In genomic region chr19:2811735-2812413, GRCh38 we compare ENCODE assay signal across 16 cellular contexts. TPM values are rescaled to one million over a fixed set of nuclear protein-coding genes. Genes with fewer than 3 reads are reported as not detected.
DNase-seq lines count a peak whose midpoint lies in the region; ATAC-seq and TF ChIP-seq lines count a peak whose summit lies in the region.
"Had no signal": no experiment of that assay in that cellular context is flagged by ENCODE, and none has a peak within 500 bp of the region (broad histone marks: within the 10 kb centered on the region; RNA-seq: fewer than 3 reads in every experiment).

No MANE protein-coding gene starts in this region.

- no peak overlapping the region for H3K4me3 Mint-ChIP-seq in chondrocyte (ENCODE audit: unreplicated experiment)
- H3K4me3 Mint-ChIP-seq: CD4-positive, CD25-positive, alpha-beta regulatory T cell had no signal

- TF ChIP-seq POLR2A in GM19193 (IDR thresholded peaks at IDR 0.05; ENCODE audit: extremely low read depth, insufficient read depth, insufficient read length) (peak; percentile 11), right lobe of liver (IDR thresholded peaks at IDR 0.05) (no peak), gastrocnemius medialis (IDR thresholded peaks at IDR 0.05) (no peak)

- in situ Hi-C loops in gastrocnemius medialis (cut with MboI; ENCODE audit: low sequenced_read_pairs in 4 of 4) = no loop called here

- peak overlapping the region in 2 of 3 donors; percentile 75 to 85 for H3K27ac ChIP-seq in right lobe of liver
- no peak overlapping the region for H3K27ac ChIP-seq in gastrocnemius medialis
- no peak overlapping the region for H3K27ac ChIP-seq in foreskin keratinocyte

- H3K27me3 ChIP-seq in right lobe of liver (no peaks in the 10 kb centered on the region), gastrocnemius medialis (no peaks in the 10 kb centered on the region), foreskin keratinocyte (no peaks in the 10 kb centered on the region)

- no peaks in the 10 kb centered on the region for H3K4me1 Mint-ChIP-seq in chondrocyte (ENCODE audit: low read depth)
- H3K4me1 Mint-ChIP-seq: CD4-positive, CD25-positive, alpha-beta regulatory T cell had no signal

- intact Hi-C loops in right lobe of liver (cut with DNase I) = no loop called here
- intact Hi-C loops in gastrocnemius medialis (cut with DNase I; ENCODE audit: low total_unique reads) = no loop called here

- no peaks in the 10 kb centered on the region for H3K9me3 ChIP-seq in right lobe of liver
- no peaks in the 10 kb centered on the region for H3K9me3 ChIP-seq in gastrocnemius medialis

- no peak for TF ChIP-seq CTCF in chondrocyte (IDR thresholded peaks at IDR 0.05)
- TF ChIP-seq CTCF in right lobe of liver (IDR thresholded peaks at IDR 0.05) = no peak
- no peak for TF ChIP-seq CTCF in gastrocnemius medialis (IDR thresholded peaks at IDR 0.05 in 4 of 5, conservative IDR thresholded peaks at IDR 0.05 in 1 of 5)
- no peak for TF ChIP-seq CTCF in foreskin keratinocyte (conservative IDR thresholded peaks at IDR 0.05)

- DNase-seq in chondrocyte (ENCODE audit: low spot score) (peak; percentile 87), right lobe of liver (no peak), gastrocnemius medialis (peak; percentile 12 to 58), foreskin keratinocyte (no peak), NCI-H2196 treated with DMSO at 0.1 percent for 48 hours (lab: John Stamatoyannopoulos, UW; ENCODE audit: unreplicated experiment) (no peak)
- DNase-seq: CD4-positive, CD25-positive, alpha-beta regulatory T cell; DMS53; Kasumi-1; NCI-H187 treated with DMSO at 0.1 percent for 48 hours; NCI-H510A treated with DMSO at 0.1 percent for 48 hours; SHP77 had no signal

- peaks cover 3% of the 10 kb centered on the region for H3K36me3 Mint-ChIP-seq in chondrocyte (ENCODE audit: low read depth)

- H3K4me1 ChIP-seq in right lobe of liver (peaks cover 0 to 8% (median 3%) of the 10 kb centered on the region in 4 donors), gastrocnemius medialis (no peaks in the 10 kb centered on the region), foreskin keratinocyte (no peaks in the 10 kb centered on the region)

- H3K9me3 Mint-ChIP-seq in chondrocyte (ENCODE audit: low read depth) = no peaks in the 10 kb centered on the region
- H3K9me3 Mint-ChIP-seq: CD4-positive, CD25-positive, alpha-beta regulatory T cell had no signal

- peaks cover 0 to 18% (median 1%) of the 10 kb centered on the region in 4 donors for H3K36me3 ChIP-seq in right lobe of liver
- H3K36me3 ChIP-seq in gastrocnemius medialis = peaks cover 0 to 31% of the 10 kb centered on the region in 2 donors

- WGBS in right lobe of liver (ENCODE audit: insufficient coverage, low coverage, low lambda C conversion rate, missing lambda C conversion rate) = 54% methylated on average over 18 of the region's 34 CpGs

- H3K27ac Mint-ChIP-seq in chondrocyte (ENCODE audit: unreplicated experiment) = no peak overlapping the region

- ATAC-seq in right lobe of liver (peak; percentile 2 to 43 (median 29)), gastrocnemius medialis (peak in 1 of 2 donors; percentile 59), HG03442 (IDR thresholded peaks at IDR 0.05; ENCODE audit: unreplicated experiment) (no peak), GM21390 (IDR thresholded peaks at IDR 0.05; ENCODE audit: unreplicated experiment) (no peak), foreskin keratinocyte (no peak)

- H3K4me3 ChIP-seq in right lobe of liver = peak overlapping the region in 2 of 3 donors; percentile 23 to 26
- H3K4me3 ChIP-seq in gastrocnemius medialis = no peak overlapping the region

- H3K27me3 Mint-ChIP-seq in chondrocyte (ENCODE audit: low read depth) = no peaks in the 10 kb centered on the region
- H3K27me3 Mint-ChIP-seq: CD4-positive, CD25-positive, alpha-beta regulatory T cell had no signal

RNA-seq across cellular contexts. Expression of gene ZNF554, which starts 7.8 kb away (rescaled TPM):
- 4.1 to 4.5 TPM (median 4.4 TPM) in 3 replicates for total RNA-seq in chondrocyte
- total RNA-seq in right lobe of liver = 1 to 10 TPM; 1.4 to 2.5 (median 1.9) TPM
- total RNA-seq in gastrocnemius medialis = 1 to 10 TPM; 2.1 to 5.3 (median 2.6) TPM
- 2.3 and 2.7 TPM in 2 replicates for total RNA-seq in foreskin keratinocyte
- 1.2 and 1.4 TPM in 2 replicates for polyA plus RNA-seq in foreskin keratinocyte

RNA-seq across cellular contexts. Expression of gene THOP1, which starts 26.6 kb away (rescaled TPM):
- 46.9 to 78.0 TPM (median 48.4 TPM) in 3 replicates for total RNA-seq in chondrocyte
- 10 to 100 TPM; 25.5 to 61.8 (median 33.0) TPM for total RNA-seq in right lobe of liver
- 100 to 1,000 TPM in 1 of 4 donors, 10 to 100 TPM in 3; 31.5 to 114 (median 73.0) TPM for total RNA-seq in gastrocnemius medialis
- 113 and 136 TPM in 2 replicates for total RNA-seq in foreskin keratinocyte
- polyA plus RNA-seq in foreskin keratinocyte = 109 and 115 TPM in 2 replicates

RNA-seq across cellular contexts. Expression of gene SGTA, which starts 28.8 kb away (rescaled TPM):
- total RNA-seq in chondrocyte (36.6 to 42.2 TPM (median 37.7 TPM) in 3 replicates), right lobe of liver (10 to 100 TPM; 21.5 to 41.7 (median 23.7) TPM), gastrocnemius medialis (100 to 1,000 TPM in 2 of 4 donors, 10 to 100 TPM in 2; 70.0 to 114 (median 91.2) TPM), foreskin keratinocyte (67.5 and 73.8 TPM in 2 replicates)
- 83.5 and 83.7 TPM in 2 replicates for polyA plus RNA-seq in foreskin keratinocyte

RNA-seq across cellular contexts. Expression of gene ZNF555, which starts 29.4 kb away (rescaled TPM):
- total RNA-seq in chondrocyte = 7.4 to 9.2 TPM (median 8.5 TPM) in 3 replicates
- 1 to 10 TPM in 5 of 6 experiments, under 1 TPM in 1; 0.87 to 2.6 (median 2.1) TPM for total RNA-seq in right lobe of liver
- 1 to 10 TPM; 1.9 to 5.5 (median 2.7) TPM for total RNA-seq in gastrocnemius medialis
- 4.3 and 4.4 TPM in 2 replicates for total RNA-seq in foreskin keratinocyte
- polyA plus RNA-seq in foreskin keratinocyte = 1.7 and 2.4 TPM in 2 replicates

RNA-seq across cellular contexts. Expression of gene ZNF556, which starts 55.3 kb away (rescaled TPM):
- total RNA-seq in chondrocyte (not detected in 3 replicates), right lobe of liver (not detected), gastrocnemius medialis (under 1 TPM in 2 of 4 donors, not detected in 2; 0.26 to 0.34 TPM), foreskin keratinocyte (not detected in 2 replicates)
- polyA plus RNA-seq in foreskin keratinocyte = not detected in 2 replicates
- total RNA-seq: A673; CD4-positive, CD25-positive, alpha-beta regulatory T cell; H1 had no signal
- polyA plus RNA-seq: CD4-positive, CD25-positive, alpha-beta regulatory T cell; H1 had no signal

Comparison
In these comparisons a context has a peak if more than half of its experiments do, and no peak if none do; other contexts are left out.
1. DNase-seq: peak in chondrocyte (single experiment) and gastrocnemius medialis (2 of 2); none in right lobe of liver (0 of 3), foreskin keratinocyte (0 of 2) and NCI-H2196 treated with DMSO at 0.1 percent for 48 hours (single experiment).
2. ATAC-seq: peak in right lobe of liver (4 of 4); none in HG03442 (single experiment), GM21390 (single experiment) and foreskin keratinocyte (single experiment).
3. H3K27ac ChIP-seq: peak in right lobe of liver (2 of 3); none in gastrocnemius medialis (0 of 4) and foreskin keratinocyte (single experiment).
4. H3K4me3 ChIP-seq: peak in right lobe of liver (2 of 3); none in gastrocnemius medialis (0 of 4).